In the genomic region with DNA sequence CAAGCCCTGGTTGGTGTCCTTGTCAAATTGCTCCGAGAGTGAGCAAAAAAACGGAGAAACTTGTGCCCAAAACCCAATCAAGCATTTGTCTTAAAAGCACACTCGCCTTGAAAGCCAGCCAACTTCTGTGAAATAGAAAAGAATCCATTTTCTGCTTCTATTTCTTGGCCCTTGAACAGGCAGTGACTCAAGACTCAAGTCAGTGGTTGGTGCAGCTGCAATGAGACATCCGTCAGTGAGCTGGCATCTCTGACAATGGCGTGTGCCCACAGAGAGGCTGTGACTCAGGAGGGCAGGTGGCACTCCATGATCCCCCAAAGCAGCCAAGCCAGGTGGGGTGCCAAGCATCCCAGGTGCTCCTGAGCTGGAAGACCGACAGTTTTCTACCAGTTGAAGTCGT, we compare ENCODE assay signal across 9 cellular contexts.
DNase-seq lines count a peak whose midpoint lies in the region; TF ChIP-seq lines count a peak whose summit lies in the region.
"Had no signal": no experiment of that assay in that cellular context is flagged by ENCODE, and none has a peak within 500 bp of the region (broad histone marks: within the 10 kb centered on the region; RNA-seq: fewer than 3 reads in every experiment).

No MANE protein-coding gene starts in this region.

- no peak overlapping the region for H3K27ac Mint-ChIP-seq in osteocyte (ENCODE audit: unreplicated experiment)

- no peak for TF ChIP-seq RAD21 in Ishikawa (IDR thresholded peaks at IDR 0.05; ENCODE audit: low read depth)

- H3K36me3 Mint-ChIP-seq in osteocyte (ENCODE audit: unreplicated experiment), result no peaks in the 10 kb centered on the region

- H3K27me3 Mint-ChIP-seq in osteocyte (ENCODE audit: unreplicated experiment), result peaks cover 12% of the 10 kb centered on the region

- H3K4me3 ChIP-seq in AG10803 (ENCODE audit: low read length) (no peak overlapping the region), ovary (no peak overlapping the region)
- H3K4me3 ChIP-seq: cardiac muscle cell had no signal

- H3K4me3 Mint-ChIP-seq in osteocyte (ENCODE audit: unreplicated experiment), result no peak overlapping the region

- no peaks in the 10 kb centered on the region for H3K4me1 Mint-ChIP-seq in osteocyte (ENCODE audit: unreplicated experiment)

- no peaks in the 10 kb centered on the region for H3K36me3 ChIP-seq in ovary
- H3K36me3 ChIP-seq: cardiac muscle cell had no signal

- TF ChIP-seq POLR2A in ovary (IDR thresholded peaks at IDR 0.05), result no peak

- H3K27me3 ChIP-seq in ovary, result no peaks in the 10 kb centered on the region

- H3K9me3 ChIP-seq in ovary, result no peaks in the 10 kb centered on the region

- TF ChIP-seq CTCF in AG10803 (conservative IDR thresholded peaks at IDR 0.05; ENCODE audit: low read length) (no peak), osteocyte (IDR thresholded peaks at IDR 0.05) (no peak), ovary (IDR thresholded peaks at IDR 0.05) (no peak)

- no peaks in the 10 kb centered on the region for H3K4me1 ChIP-seq in ovary (ENCODE audit: insufficient read depth)

- intact Hi-C loops in ovary (cut with DNase I), result no loop called here

- WGBS in ovary, 3 donors, result 59 to 67% (median 63%) methylated on average over 7 of the region's 7 CpGs

- TF ChIP-seq EP300 in Ishikawa (IDR thresholded peaks at IDR 0.05; ENCODE audit: borderline replicate concordance), result no peak
- TF ChIP-seq EP300 in ovary (IDR thresholded peaks at IDR 0.05), result no peak

- H3K9me3 Mint-ChIP-seq in osteocyte (ENCODE audit: unreplicated experiment), result no peaks in the 10 kb centered on the region

- DNase-seq in AG10803 (ENCODE audit: low read depth) (peak; percentile 73), inferior parietal cortex (ENCODE audit: extremely low spot score) (peak; percentile 78), SKM-1 (lab: John Stamatoyannopoulos, UW; ENCODE audit: unreplicated experiment) (no peak), osteocyte (ENCODE audit: extremely low spot score, unreplicated experiment) (no peak), ovary (no peak)
- no peak for DNase-seq in stimulated activated CD4-positive, alpha-beta T cell treated with anti-CD3 and anti-CD28 coated beads, Interleukin-4, amount 100 ng/mL, for 4 hours

- peak overlapping the region; percentile 13 for H3K27ac ChIP-seq in angular gyrus (ENCODE audit: low read depth, low read length)
- H3K27ac ChIP-seq in ovary, result no peak overlapping the region
- H3K27ac ChIP-seq: cardiac muscle cell had no signal

TF ChIP-seq in Ishikawa, 13 proteins besides CTCF, POLR2A, EP300 and RAD21:
- TF ChIP-seq, protein P1, sequence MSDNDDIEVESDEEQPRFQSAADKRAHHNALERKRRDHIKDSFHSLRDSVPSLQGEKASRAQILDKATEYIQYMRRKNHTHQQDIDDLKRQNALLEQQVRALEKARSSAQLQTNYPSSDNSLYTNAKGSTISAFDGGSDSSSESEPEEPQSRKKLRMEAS (IDR thresholded peaks at IDR 0.05), result no peak
- 0 out of 2 replicates have a peak, but pooled peaks have one; percentile 22 for TF ChIP-seq NFIC (IDR thresholded peaks at IDR 0.05)

Comparison
In these comparisons a context has a peak if more than half of its experiments do, and no peak if none do; other contexts are left out.
1. DNase-seq: peak in AG10803 (single experiment) and inferior parietal cortex (single experiment); none in SKM-1 (single experiment), osteocyte (single experiment), stimulated activated CD4-positive, alpha-beta T cell treated with anti-CD3 and anti-CD28 coated beads, Interleukin-4, amount 100 ng/mL, for 4 hours (0 of 2) and ovary (0 of 5).